ENCODE assay signal across 30 cellular contexts in genomic region chr9:71355884-71356283, GRCh38.
A peak's percentile ranks its signal among the peaks of the same experiment; 100 is the strongest.
DNase-seq lines count a peak whose midpoint lies in the region; ATAC-seq, FAIRE-seq and TF ChIP-seq lines count a peak whose summit lies in the region.
"Had no signal": no experiment of that assay in that cellular context is flagged by ENCODE, and none has a peak within 500 bp of the region (broad histone marks: within the 10 kb centered on the region; RNA-seq: fewer than 3 reads in every experiment).

No MANE protein-coding gene starts in this region.

- TF ChIP-seq RAD21 in HepG2 (CRISPR knock-in tag; IDR thresholded peaks at IDR 0.05) = no peak

- CTCF ChIA-PET in HepG2 (lab: Yijun Ruan, JAX; ENCODE audit: low intra/inter-chr PET ratio, low total read pairs) = no interaction called here

- POLR2A ChIA-PET in HepG2 (lab: Yijun Ruan, JAX) = no interaction called here

- no peak for TF ChIP-seq POLR2A in HepG2 (IDR thresholded peaks at IDR 0.05; ENCODE audit: insufficient read depth in 1 of 2, low read depth in 2 of 2, low read length in 2 of 2)
- TF ChIP-seq POLR2A in right lobe of liver (IDR thresholded peaks at IDR 0.05) = no peak

- H3K4me1 Mint-ChIP-seq in activated T-cell treated with anti-CD3 and anti-CD28 coated beads, Interleukin-2, amount 50 U/mL, for 4 hours (ENCODE audit: low read depth) = no peaks in the 10 kb centered on the region
- H3K4me1 Mint-ChIP-seq: activated naive CD4-positive, alpha-beta T cell treated with anti-CD3 and anti-CD28 coated beads, Interleukin-2, amount 10 ng/mL, durations not matched to agents 7 days and 5 days; CD14-positive monocyte; naive thymus-derived CD8-positive, alpha-beta T cell had no signal

- H4K20me1 ChIP-seq in HepG2 (ENCODE audit: insufficient read depth, low read length) = no peaks in the 10 kb centered on the region

- H3K27ac ChIP-seq in HepG2 (ENCODE audit: extremely low read length, insufficient read depth, low read length) = no peak overlapping the region
- no peak overlapping the region for H3K27ac ChIP-seq in right lobe of liver
- no peak overlapping the region for H3K27ac ChIP-seq in dorsolateral prefrontal cortex
- H3K27ac ChIP-seq: brain microvascular endothelial cell, GM23248, pancreas, upper lobe of left lung had no signal

- no peak overlapping the region for H2AFZ ChIP-seq in HepG2 (ENCODE audit: low read length)
- H2AFZ ChIP-seq: GM23248 had no signal

- no peaks in the 10 kb centered on the region for H3K9me3 ChIP-seq in HepG2 (ENCODE audit: low read length)
- H3K9me3 ChIP-seq in right lobe of liver = no peaks in the 10 kb centered on the region
- H3K9me3 ChIP-seq: pancreas, upper lobe of left lung had no signal

- intact Hi-C loops in HepG2 (cut with micrococcal nuclease; ENCODE audit: unreplicated experiment) (no loop called here), right lobe of liver (cut with DNase I) (no loop called here), dorsolateral prefrontal cortex (cut with DNase I) (no loop called here)

- BruUV-seq in HepG2 (replicated peaks; lab: Mats Ljungman, UMichigan) = no TSS peak

- H3K4me2 ChIP-seq in HepG2 (ENCODE audit: low read depth, low read length) = no peak overlapping the region

- TF ChIP-seq CTCF in HepG2 (CRISPR knock-in tag; IDR thresholded peaks at IDR 0.05) = no peak
- TF ChIP-seq CTCF in right lobe of liver (IDR thresholded peaks at IDR 0.05) = peak in 1 of 4 donors; percentile 15
- no peak for TF ChIP-seq CTCF in dorsolateral prefrontal cortex (IDR thresholded peaks at IDR 0.05 in 54 of 56, conservative IDR thresholded peaks at IDR 0.05 in 2 of 56; ENCODE audit: low read depth in 1 of 56, partially characterized antibody in 56 of 56)

- H3K27me3 ChIP-seq in HepG2 (ENCODE audit: control insufficient read depth in 1 of 2, insufficient read depth in 2 of 2, low read length in 2 of 2) (no peaks in the 10 kb centered on the region), right lobe of liver (no peaks in the 10 kb centered on the region), dorsolateral prefrontal cortex (no peaks in the 10 kb centered on the region)
- H3K27me3 ChIP-seq: brain microvascular endothelial cell, upper lobe of left lung had no signal

- H3K27me3 Mint-ChIP-seq in activated T-cell treated with anti-CD3 and anti-CD28 coated beads, Interleukin-2, amount 50 U/mL, for 4 hours (ENCODE audit: low read depth) = peaks cover 3% of the 10 kb centered on the region
- H3K27me3 Mint-ChIP-seq: activated naive CD4-positive, alpha-beta T cell treated with anti-CD3 and anti-CD28 coated beads, Interleukin-2, amount 10 ng/mL, durations not matched to agents 7 days and 5 days had no signal

- no peak overlapping the region for H3K9ac ChIP-seq in HepG2 (ENCODE audit: insufficient read depth, low read depth, low read length)
- H3K9ac ChIP-seq: GM23248 had no signal

- no peaks in the 10 kb centered on the region for H3K4me1 ChIP-seq in HepG2 (ENCODE audit: insufficient read depth, low read length)
- H3K4me1 ChIP-seq in right lobe of liver = no peaks in the 10 kb centered on the region
- H3K4me1 ChIP-seq: pancreas, upper lobe of left lung had no signal

- ATAC-seq in HepG2 (no peak), right lobe of liver (no peak), GM21619 (IDR thresholded peaks at IDR 0.05; ENCODE audit: unreplicated experiment) (no peak)
- no peak for ATAC-seq in activated T-cell treated with anti-CD3 and anti-CD28 coated beads, Interleukin-2, amount 50 U/mL, for 4 hours
- ATAC-seq: activated CD4-positive, CD25-positive, alpha-beta regulatory T cell treated with anti-CD3 and anti-CD28 coated beads, Interleukin-2, amount 50 U/mL, for 24 hours; GM12878; naive thymus-derived CD8-positive, alpha-beta T cell; pancreas; right cardiac atrium had no signal

- no peak overlapping the region for H3K4me3 Mint-ChIP-seq in activated T-cell treated with anti-CD3 and anti-CD28 coated beads, Interleukin-2, amount 50 U/mL, for 4 hours
- H3K4me3 Mint-ChIP-seq: activated naive CD4-positive, alpha-beta T cell treated with anti-CD3 and anti-CD28 coated beads, Interleukin-2, amount 10 ng/mL, durations not matched to agents 7 days and 5 days; activated T-helper 1 cell treated with anti-CD3 and anti-CD28 coated beads, Interleukin-12 subunit alpha, Interleukin-12 subunit beta, Interleukin-2, Interleukin-4 antibody, amounts not matched to agents 30 ng/mL and 10 ng/mL and 1 ng/mL, durations not matched to agents 14 hours and 24 hours and 36 hours; CD14-positive monocyte; naive thymus-derived CD8-positive, alpha-beta T cell had no signal

- H3K79me2 ChIP-seq in HepG2 (ENCODE audit: insufficient read depth, low read length) = no peaks in the 10 kb centered on the region

- H3K9me3 Mint-ChIP-seq in activated T-cell treated with anti-CD3 and anti-CD28 coated beads, Interleukin-2, amount 50 U/mL, for 4 hours = no peaks in the 10 kb centered on the region
- H3K9me3 Mint-ChIP-seq: activated naive CD4-positive, alpha-beta T cell treated with anti-CD3 and anti-CD28 coated beads, Interleukin-2, amount 10 ng/mL, durations not matched to agents 7 days and 5 days; activated T-helper 1 cell treated with anti-CD3 and anti-CD28 coated beads, Interleukin-12 subunit alpha, Interleukin-12 subunit beta, Interleukin-2, Interleukin-4 antibody, amounts not matched to agents 30 ng/mL and 10 ng/mL and 1 ng/mL, durations not matched to agents 14 hours and 24 hours and 36 hours; CD14-positive monocyte had no signal

- no peaks in the 10 kb centered on the region for H3K36me3 Mint-ChIP-seq in activated T-cell treated with anti-CD3 and anti-CD28 coated beads, Interleukin-2, amount 50 U/mL, for 4 hours (ENCODE audit: insufficient read depth)
- H3K36me3 Mint-ChIP-seq: activated naive CD4-positive, alpha-beta T cell treated with anti-CD3 and anti-CD28 coated beads, Interleukin-2, amount 10 ng/mL, durations not matched to agents 7 days and 5 days; CD14-positive monocyte; naive thymus-derived CD8-positive, alpha-beta T cell had no signal

- H3K36me3 ChIP-seq in HepG2 (replicated peaks in 1 of 2; ENCODE audit: control insufficient read depth in 1 of 2, insufficient read depth in 2 of 2, low read length in 2 of 2) (no peaks in the 10 kb centered on the region), right lobe of liver (no peaks in the 10 kb centered on the region)
- H3K36me3 ChIP-seq: brain microvascular endothelial cell, pancreas, upper lobe of left lung had no signal

- H3K4me3 ChIP-seq in HepG2 (replicated peaks in 1 of 3; ENCODE audit: insufficient read depth in 1 of 3, low read depth in 2 of 3, low read length in 3 of 3) (no peak overlapping the region), right lobe of liver (no peak overlapping the region), dorsolateral prefrontal cortex (no peak overlapping the region)
- H3K4me3 ChIP-seq: GM12878, GM23248, pancreas, upper lobe of left lung had no signal

- WGBS in HepG2 (ENCODE audit: low lambda C conversion rate) = 25% methylated on average over 4 of the region's 4 CpGs
- 77% methylated on average over 4 of the region's 4 CpGs for WGBS in right lobe of liver (ENCODE audit: insufficient coverage, low coverage, low lambda C conversion rate, missing lambda C conversion rate)

- peak; percentile 2 for DNase-seq in HepG2 (ENCODE audit: low spot score)
- no peak for DNase-seq in right lobe of liver
- peak; percentile 32 for DNase-seq in NCI-H69 (lab: John Stamatoyannopoulos, UW)
- peak; percentile 27 for DNase-seq in left kidney (ENCODE audit: low read depth, low spot score)
- DNase-seq in dorsolateral prefrontal cortex = no peak
- DNase-seq in activated T-cell treated with anti-CD3 and anti-CD28 coated beads, Interleukin-2, amount 50 U/mL, for 4 hours = no peak
- DNase-seq: activated CD4-positive, alpha-beta T cell treated with anti-CD3 and anti-CD28 coated beads, Interleukin-2, amount 50 U/mL, for 48 hours; activated naive CD4-positive, alpha-beta T cell treated with anti-CD3 and anti-CD28 coated beads, Interleukin-2, amount 10 ng/mL, durations not matched to agents 7 days and 5 days; amniotic stem cell; brain microvascular endothelial cell; Calu3; EL; GM23248; IMR-90; islet precursor cell; midbrain; naive thymus-derived CD8-positive, alpha-beta T cell; NCI-H187 treated with DMSO at 0.1 percent for 48 hours; NCI-H446 treated with DMSO at 0.1 percent for 48 hours; pancreas; right cardiac atrium; SHP77 treated with DMSO at 0.1 percent for 48 hours; stimulated activated CD4-positive, alpha-beta T cell treated with anti-CD3 and anti-CD28 coated beads, Interleukin-2, amount 100 ng/mL, for 48 hours; T-helper 1 cell; upper lobe of left lung had no signal

- in situ Hi-C loops in HepG2 (cut with HindIII; ENCODE audit: extremely low pct_ligation_motif_present, low pct_unique_long_range_greater_than_20kb) = no loop called here

- FAIRE-seq in HepG2 (lab: Jason Lieb, UNC) = no peak
- FAIRE-seq: GM12878, pancreas had no signal

- TF ChIP-seq EP300 in HepG2 (IDR thresholded peaks at IDR 0.05; ENCODE audit: low read depth in 2 of 2, low read length in 2 of 2) (no peak), HepG2 (CRISPR knock-in tag; IDR thresholded peaks at IDR 0.05; ENCODE audit: borderline replicate concordance) (no peak)

TF ChIP-seq in HepG2, 621 proteins besides CTCF, POLR2A, EP300 and RAD21:
- TF ChIP-seq ZNF724P (CRISPR knock-in tag; IDR thresholded peaks at IDR 0.05; ENCODE audit: borderline replicate concordance) = no peak
- peak; percentile 26; the same call in 1 of the 2 replicates for TF ChIP-seq STAG1 (CRISPR knock-in tag; IDR thresholded peaks at IDR 0.05)

Comparison
In these comparisons a context has a peak if more than half of its experiments do, and no peak if none do; other contexts are left out.
1. DNase-seq: peak in HepG2 (single experiment), NCI-H69 (single experiment) and left kidney (single experiment); none in right lobe of liver (0 of 3), dorsolateral prefrontal cortex (0 of 10) and activated T-cell treated with anti-CD3 and anti-CD28 coated beads, Interleukin-2, amount 50 U/mL, for 4 hours (single experiment).